14 cellular contexts compared by ENCODE assay signal in genomic region chr10:79488870-79489269, GRCh38. TPM values are rescaled to one million over a fixed set of nuclear protein-coding genes. Genes with fewer than 3 reads are reported as not detected.
DNase-seq lines count a peak whose midpoint lies in the region; ATAC-seq and TF ChIP-seq lines count a peak whose summit lies in the region.
"Had no signal": no experiment of that assay in that cellular context is flagged by ENCODE, and none has a peak within 500 bp of the region (broad histone marks: within the 10 kb centered on the region; RNA-seq: fewer than 3 reads in every experiment).

No MANE protein-coding gene starts in this region.

- H3K27ac ChIP-seq in SK-N-SH (ENCODE audit: low read depth in 2 of 2, low read length in 1 of 2) (peak overlapping the region; percentile 78 to 91; a peak in 3 of 4 replicates), tibial artery (peak overlapping the region; percentile 54 to 73)
- H3K27ac ChIP-seq: 22Rv1 had no signal

- H3K4me2 ChIP-seq in SK-N-SH: 0 out of 2 replicates have a peak overlapping the region, but pooled peaks have one; percentile 63

- H3K36me3 Mint-ChIP-seq in type B pancreatic cell: no peaks in the 10 kb centered on the region
- H3K36me3 Mint-ChIP-seq: CD4-positive, CD25-positive, alpha-beta regulatory T cell had no signal

- H3K27me3 ChIP-seq in SK-N-SH (ENCODE audit: insufficient read depth) (no peaks in the 10 kb centered on the region), adipocyte (replicated peaks; ENCODE audit: control insufficient read depth, insufficient read depth, low read length) (no peaks in the 10 kb centered on the region), tibial artery (no peaks in the 10 kb centered on the region)

- H3K9ac ChIP-seq in SK-N-SH (no peak overlapping the region), adipocyte (ENCODE audit: low read length) (peak overlapping the region; percentile 40)

- H3K9me3 Mint-ChIP-seq in type B pancreatic cell: no peaks in the 10 kb centered on the region
- H3K9me3 Mint-ChIP-seq: CD4-positive, CD25-positive, alpha-beta regulatory T cell had no signal

- no peak for TF ChIP-seq RAD21 in SK-N-SH (IDR thresholded peaks at IDR 0.05; ENCODE audit: low read length)

- peak overlapping the region; percentile 36; the same call in 1 of the 2 replicates for H2AFZ ChIP-seq in SK-N-SH (ENCODE audit: low read depth)

- peaks cover 6% of the 10 kb centered on the region for H3K27me3 Mint-ChIP-seq in type B pancreatic cell

- WGBS in SK-N-SH (ENCODE audit: low lambda C conversion rate): 90% methylated on average over 3 of the region's 3 CpGs

- H3K36me3 ChIP-seq in SK-N-SH (replicated peaks in 1 of 2; ENCODE audit: control insufficient read depth in 1 of 2, insufficient read depth in 2 of 2, low read length in 1 of 2): no peaks in the 10 kb centered on the region
- no peaks in the 10 kb centered on the region for H3K36me3 ChIP-seq in adipocyte (ENCODE audit: control insufficient read depth, insufficient read depth, low read length, severe bottlenecking)
- H3K36me3 ChIP-seq in tibial artery: no peaks in the 10 kb centered on the region
- H3K36me3 ChIP-seq: HAP-1 had no signal

- no peak overlapping the region for H3K4me3 Mint-ChIP-seq in type B pancreatic cell
- H3K4me3 Mint-ChIP-seq: CD4-positive, CD25-positive, alpha-beta regulatory T cell had no signal

- H3K4me1 Mint-ChIP-seq in type B pancreatic cell (ENCODE audit: unreplicated experiment): peaks cover 31% of the 10 kb centered on the region
- H3K4me1 Mint-ChIP-seq: CD4-positive, CD25-positive, alpha-beta regulatory T cell had no signal

- peaks cover 15% of the 10 kb centered on the region for H3F3A ChIP-seq in SK-N-SH (replicated peaks; ENCODE audit: insufficient read depth)

- H3K79me2 ChIP-seq in SK-N-SH (ENCODE audit: insufficient read depth): no peaks in the 10 kb centered on the region

- H3K9me3 ChIP-seq in SK-N-SH (no peaks in the 10 kb centered on the region), adipocyte (ENCODE audit: control insufficient read depth, low read length) (no peaks in the 10 kb centered on the region), tibial artery (no peaks in the 10 kb centered on the region)
- H3K9me3 ChIP-seq: HAP-1 had no signal

- POLR2A ChIA-PET in SK-N-SH (lab: Yijun Ruan, JAX): no interaction called here

- no peak for TF ChIP-seq CTCF in SK-N-SH (IDR thresholded peaks at IDR 0.05)
- TF ChIP-seq CTCF in tibial artery (IDR thresholded peaks at IDR 0.05): no peak
- TF ChIP-seq CTCF in type B pancreatic cell (conservative IDR thresholded peaks at IDR 0.05): no peak

- H3K4me3 ChIP-seq in SK-N-SH (ENCODE audit: low read depth in 2 of 2, low read length in 1 of 2) (no peak overlapping the region), adipocyte (ENCODE audit: low read length) (no peak overlapping the region), tibial artery (no peak overlapping the region)
- H3K4me3 ChIP-seq: HAP-1 had no signal

- ATAC-seq in SK-N-SH treated with all-trans-retinoic acid at 6 μM for 48 hours: no peak
- ATAC-seq in left ventricle myocardium superior: no peak

- no peaks in the 10 kb centered on the region for H4K20me1 ChIP-seq in SK-N-SH (ENCODE audit: insufficient read depth)

- H3K4me1 ChIP-seq in SK-N-SH (ENCODE audit: control insufficient read depth in 1 of 2, insufficient read depth in 2 of 2, low read depth in 1 of 2, low read length in 1 of 2) (peaks cover 21 to 23% of the 10 kb centered on the region in 2 experiments; a peak in 3 of 4 replicates), adipocyte (ENCODE audit: control insufficient read depth, insufficient read depth, low read length) (peaks cover 48% of the 10 kb centered on the region), tibial artery (peaks cover 0 to 28% (median 20%) of the 10 kb centered on the region in 4 donors)
- H3K4me1 ChIP-seq: HAP-1 had no signal

- intact Hi-C loops in tibial artery (cut with DNase I; ENCODE audit: low total_unique reads): no loop called here
- intact Hi-C loops in left ventricle myocardium superior (cut with micrococcal nuclease): loop anchor here (5.0 kb wide), 1 partner anchor 117 kb away; no protein-coding TSS in a partner anchor

- DNase-seq in SK-N-SH: no peak
- DNase-seq in adipocyte (ENCODE audit: low read depth): no peak
- peak; percentile 35 for DNase-seq in left kidney (ENCODE audit: low read depth, low spot score)
- no peak for DNase-seq in tibial artery
- no peak for DNase-seq in type B pancreatic cell (ENCODE audit: extremely low spot score, unreplicated experiment)
- no peak for DNase-seq in stimulated activated CD8-positive, alpha-beta memory T cell treated with anti-CD3 and anti-CD28 coated beads, Interleukin-4, amount 100 ng/mL, for 48 hours
- DNase-seq in left ventricle myocardium superior: no peak
- DNase-seq: activated naive CD4-positive, alpha-beta T cell treated with Interleukin-2 at 50 U/mL for 16 hours; NCI-H187; NCI-H510A had no signal

- CTCF ChIA-PET in SK-N-SH (lab: Yijun Ruan, JAX): interaction anchor here (1.7 to 8.1 kb wide), 4 partner anchors 8 to 115 kb away, joined by 9 to 99 read pairs (median 33); no protein-coding TSS in a partner anchor

- TF ChIP-seq EP300 in SK-N-SH (IDR thresholded peaks at IDR 0.05; ENCODE audit: borderline replicate concordance in 1 of 2, low read depth in 1 of 2, low read length in 1 of 2): no peak

- no peaks in the 10 kb centered on the region for H3K9me2 ChIP-seq in SK-N-SH

- H3K27ac Mint-ChIP-seq in type B pancreatic cell: no peak overlapping the region
- H3K27ac Mint-ChIP-seq: CD4-positive, CD25-positive, alpha-beta regulatory T cell had no signal

TF ChIP-seq in SK-N-SH, 30 proteins besides CTCF, POLR2A, EP300 and RAD21 (continues in another document):
- TF ChIP-seq USF2 (IDR thresholded peaks at IDR 0.05; ENCODE audit: borderline replicate concordance, low read depth, low read length): no peak
- no peak for TF ChIP-seq MEF2A (IDR thresholded peaks at IDR 0.05; ENCODE audit: borderline replicate concordance, low read depth)
- no peak for TF ChIP-seq TCF12 (IDR thresholded peaks at IDR 0.05)
- TF ChIP-seq PBX3 (IDR thresholded peaks at IDR 0.05): no peak
- no peak for TF ChIP-seq TAF1 (IDR thresholded peaks at IDR 0.05; ENCODE audit: borderline replicate concordance, low read depth, low read length)
- no peak for TF ChIP-seq FOXJ3 (CRISPR knock-in tag; IDR thresholded peaks at IDR 0.05)

TF ChIP-seq in SK-N-SH treated with all-trans-retinoic acid at 6 μM for 48 hours, 23 proteins besides CTCF, POLR2A, EP300 and RAD21:
- TF ChIP-seq TCF4 (CRISPR knock-in tag; IDR thresholded peaks at IDR 0.05; ENCODE audit: borderline replicate concordance): no peak

RNA-seq across cellular contexts. Expression of gene EIF5AL1, which starts 23.5 kb away (rescaled TPM):
- 0.26 and 1.0 TPM in 2 replicates for polyA plus RNA-seq in SK-N-SH (2012; rRNA removed)
- 1.9 TPM in 2 replicates for polyA plus RNA-seq in SK-N-SH (2012; cell fraction: cytosol; rRNA removed)
- 0.25 and 0.52 TPM in 2 replicates for polyA plus RNA-seq in SK-N-SH (2012; cell fraction: nucleus; rRNA removed)
- total RNA-seq in type B pancreatic cell (ENCODE audit: low replicate concordance) (0.10 TPM in 1 of 2 replicates, not detected in the other), left ventricle myocardium superior (0.12 TPM)
- total RNA-seq: CD4-positive, CD25-positive, alpha-beta regulatory T cell had no signal

RNA-seq across cellular contexts. Expression of gene ZCCHC24, which starts 43.4 kb away (rescaled TPM):
- 15.8 and 16.2 TPM in 2 replicates for polyA plus RNA-seq in SK-N-SH (2012; rRNA removed)
- polyA plus RNA-seq in SK-N-SH (2012; cell fraction: cytosol; rRNA removed): 10.3 and 13.2 TPM in 2 replicates
- polyA plus RNA-seq in SK-N-SH (2012; cell fraction: nucleus; rRNA removed): 12.8 and 15.3 TPM in 2 replicates
- total RNA-seq in type B pancreatic cell (ENCODE audit: low replicate concordance) (2.7 and 29.1 TPM in 2 replicates), left ventricle myocardium superior (49.0 TPM)
